22 cellular contexts compared by ENCODE assay signal in genomic region chr7:105438254-105438653, GRCh38.
"Had no signal": no experiment of that assay in that cellular context is flagged by ENCODE, and none has a peak within 500 bp of the region (broad histone marks: within the 10 kb centered on the region; RNA-seq: fewer than 3 reads in every experiment).

No MANE protein-coding gene starts in this region.

- H3K27me3 ChIP-seq: esophagus squamous epithelium, tibial nerve, upper lobe of left lung had no signal

- H3K4me1 Mint-ChIP-seq: endodermal cell, neural crest cell had no signal

- H3K27ac Mint-ChIP-seq: dendritic cell treated with granulocyte-macrophage colony-stimulating factor and Interleukin-4, amounts not matched to agents 40 ng/mL and 50 ng/mL, for 4 days; endodermal cell; immature natural killer cell; natural killer cell treated with Interleukin-12 subunit alpha and Interleukin-12 subunit beta and Interleukin-15 and Interleukin-18, amount 100 ng/mL, for 72 hours; stimulated activated naive CD8-positive, alpha-beta T cell treated with anti-CD3 and anti-CD28 coated beads, Interleukin-15, Interleukin-2, amounts not matched to agents 100 ng/mL and 50 ng/mL, for 24 hours had no signal

- H3K4me3 ChIP-seq: esophagus squamous epithelium, lower lobe of right lung, mucosa of descending colon, psoas muscle, skin epidermis, thoracic aorta, tibial nerve, upper lobe of left lung had no signal

- H3K4me3 Mint-ChIP-seq: dendritic cell treated with granulocyte-macrophage colony-stimulating factor and Interleukin-4, amounts not matched to agents 40 ng/mL and 50 ng/mL, for 4 days; endodermal cell; immature natural killer cell; mesothelial cell of epicardium; natural killer cell treated with Interleukin-12 subunit alpha and Interleukin-12 subunit beta and Interleukin-15 and Interleukin-18, amount 100 ng/mL, for 72 hours; neural crest cell; stimulated activated naive B cell treated with anti-CD40 and anti-IgM and Interleukin-4, amounts not matched to agents 10 μg/mL and 1 μg/mL and 100 μg/mL, for 72 hours; stimulated activated naive CD8-positive, alpha-beta T cell treated with anti-CD3 and anti-CD28 coated beads, Interleukin-15, Interleukin-2, amounts not matched to agents 100 ng/mL and 50 ng/mL, for 24 hours had no signal

- ATAC-seq: left ventricle myocardium superior; natural killer cell treated with Interleukin-12 subunit alpha and Interleukin-12 subunit beta and Interleukin-15 and Interleukin-18, amount 100 ng/mL, for 72 hours; psoas muscle; right cardiac atrium had no signal

- H3K36me3 ChIP-seq: esophagus squamous epithelium, lower lobe of right lung, thoracic aorta, tibial nerve, upper lobe of left lung had no signal

- H3K36me3 Mint-ChIP-seq: immature natural killer cell; mesothelial cell of epicardium; naive B cell; natural killer cell treated with Interleukin-12 subunit alpha and Interleukin-12 subunit beta and Interleukin-15 and Interleukin-18, amount 100 ng/mL, for 72 hours had no signal

- H3K4me1 ChIP-seq: lower lobe of right lung, psoas muscle had no signal

- DNase-seq: effector CD8-positive, alpha-beta T cell; esophagus squamous epithelium; hypothalamus; immature natural killer cell; left ventricle myocardium superior; lower lobe of right lung; mesenchymal stem cell; mucosa of descending colon; naive B cell; psoas muscle; right cardiac atrium; stimulated activated naive B cell treated with anti-CD40 and anti-IgM and Interleukin-4, amounts not matched to agents 10 μg/mL and 1 μg/mL and 100 μg/mL, for 72 hours; upper lobe of left lung had no signal

- H3K27ac ChIP-seq: lower lobe of right lung, psoas muscle, thoracic aorta, tibial nerve, upper lobe of left lung had no signal

- H3K9me3 Mint-ChIP-seq: endodermal cell; immature natural killer cell; mesothelial cell of epicardium; natural killer cell treated with Interleukin-12 subunit alpha and Interleukin-12 subunit beta and Interleukin-15 and Interleukin-18, amount 100 ng/mL, for 72 hours; neural crest cell; stimulated activated naive CD8-positive, alpha-beta T cell treated with anti-CD3 and anti-CD28 coated beads, Interleukin-15, Interleukin-2, amounts not matched to agents 100 ng/mL and 50 ng/mL, for 24 hours had no signal

- H3K9me3 ChIP-seq: esophagus squamous epithelium, lower lobe of right lung, mucosa of descending colon, psoas muscle, thoracic aorta, tibial nerve, upper lobe of left lung had no signal

- H3K27me3 Mint-ChIP-seq: dendritic cell treated with granulocyte-macrophage colony-stimulating factor and Interleukin-4, amounts not matched to agents 40 ng/mL and 50 ng/mL, for 4 days; naive B cell; natural killer cell treated with Interleukin-12 subunit alpha and Interleukin-12 subunit beta and Interleukin-15 and Interleukin-18, amount 100 ng/mL, for 72 hours; stimulated activated naive B cell treated with anti-CD40 and anti-IgM and Interleukin-4, amounts not matched to agents 10 μg/mL and 1 μg/mL and 100 μg/mL, for 72 hours; stimulated activated naive CD8-positive, alpha-beta T cell treated with anti-CD3 and anti-CD28 coated beads, Interleukin-15, Interleukin-2, amounts not matched to agents 100 ng/mL and 50 ng/mL, for 24 hours had no signal
